1 cellular context compared by ENCODE assay signal in genomic region chr19:17496337-17496997, GRCh38.
TF ChIP-seq lines count a peak whose summit lies in the region.

No MANE protein-coding gene starts in this region.

TF ChIP-seq in HepG2, 621 proteins besides CTCF, POLR2A, EP300 and RAD21 (continued from another document):
- TF ChIP-seq EEA1 (CRISPR knock-in tag; IDR thresholded peaks at IDR 0.05; ENCODE audit: borderline replicate concordance) (no peak), SOX13 (IDR thresholded peaks at IDR 0.05) (no peak), SOX13 (CRISPR knock-in tag; conservative IDR thresholded peaks at IDR 0.05 in 1 of 2, IDR thresholded peaks at IDR 0.05 in 1 of 2) (0 out of 4 replicates have a peak, but pooled peaks of 1 of the 2 experiments have one; percentile 25), SAFB2 (CRISPR knock-in tag; IDR thresholded peaks at IDR 0.05; ENCODE audit: borderline replicate concordance, low read depth) (0 out of 2 replicates have a peak, but pooled peaks have one; percentile 30), SOX5 (CRISPR knock-in tag; IDR thresholded peaks at IDR 0.05; ENCODE audit: borderline replicate concordance) (peak; percentile 38; the same call in 1 of the 2 replicates), ZNF574 (CRISPR knock-in tag; IDR thresholded peaks at IDR 0.05) (peak; percentile 61; the same call in 1 of the 2 replicates), NONO (IDR thresholded peaks at IDR 0.05) (no peak), NONO (CRISPR knock-in tag; conservative IDR thresholded peaks at IDR 0.05) (0 out of 2 replicates have a peak, but pooled peaks have one; percentile 52), SMC3 (IDR thresholded peaks at IDR 0.05; ENCODE audit: low read length) (peak; percentile 50; the same call in 1 of the 2 replicates), ZNF768 (CRISPR knock-in tag; IDR thresholded peaks at IDR 0.05) (peak; percentile 39; the same call in 1 of the 2 replicates), SRY (CRISPR knock-in tag; IDR thresholded peaks at IDR 0.05) (0 out of 2 replicates have a peak, but pooled peaks have one; percentile 38), THAP11 (CRISPR knock-in tag; IDR thresholded peaks at IDR 0.05) (peak; percentile 62), TAF1 (CRISPR knock-in tag; IDR thresholded peaks at IDR 0.05) (no peak), ZNF20 (CRISPR knock-in tag; IDR thresholded peaks at IDR 0.05) (no peak), BHLHE40 (IDR thresholded peaks at IDR 0.05; ENCODE audit: low read length) (peak; percentile 30; the same call in 1 of the 2 replicates), YY1 (IDR thresholded peaks at IDR 0.05; ENCODE audit: insufficient read depth, insufficient replicate concordance, low read depth, low read length) (peak; percentile 58), SOX6 (IDR thresholded peaks at IDR 0.05) (no peak), SOX6 (CRISPR knock-in tag; IDR thresholded peaks at IDR 0.05) (peak; percentile 46; the same call in 1 of the 2 replicates), STAG1 (CRISPR knock-in tag; IDR thresholded peaks at IDR 0.05) (peak; percentile 63), AGO2 (optimal IDR thresholded peaks at IDR 0.05; ENCODE audit: low read depth, low read length) (peak; percentile 43), ZNF788 (CRISPR knock-in tag; IDR thresholded peaks at IDR 0.05; ENCODE audit: borderline replicate concordance) (peak; percentile 49; the same call in 1 of the 2 replicates), SAP130 (CRISPR knock-in tag; IDR thresholded peaks at IDR 0.05; ENCODE audit: low read depth) (peak; percentile 52; the same call in 1 of the 2 replicates), PAF1 (CRISPR knock-in tag; IDR thresholded peaks at IDR 0.05) (0 out of 2 replicates have a peak, but pooled peaks have one; percentile 53), REL (CRISPR knock-in tag; conservative IDR thresholded peaks at IDR 0.05) (no peak), HOXA3 (CRISPR knock-in tag; IDR thresholded peaks at IDR 0.05) (peak; percentile 72), AGO1 (IDR thresholded peaks at IDR 0.05; ENCODE audit: low read depth, low read length, poor library complexity, severe bottlenecking) (peak; percentile 61), ZBTB7B (CRISPR knock-in tag; IDR thresholded peaks at IDR 0.05) (0 out of 2 replicates have a peak, but pooled peaks have one; percentile 24), ZNF614 (CRISPR knock-in tag; IDR thresholded peaks at IDR 0.05; ENCODE audit: borderline replicate concordance) (0 out of 2 replicates have a peak, but pooled peaks have one; percentile 18), ARID5B (CRISPR knock-in tag; IDR thresholded peaks at IDR 0.05) (0 out of 2 replicates have a peak, but pooled peaks have one; percentile 25), ZNF687 (CRISPR knock-in tag; IDR thresholded peaks at IDR 0.05) (peak; percentile 65), ZNF761 (CRISPR knock-in tag; conservative IDR thresholded peaks at IDR 0.05) (0 out of 2 replicates have a peak, but pooled peaks have one; percentile 24), ATF7 (IDR thresholded peaks at IDR 0.05) (no peak), ATF7 (CRISPR knock-in tag; IDR thresholded peaks at IDR 0.05) (no peak), ZMYM2 (CRISPR knock-in tag; IDR thresholded peaks at IDR 0.05) (0 out of 2 replicates have a peak, but pooled peaks have one; percentile 61), RARA (CRISPR knock-in tag; IDR thresholded peaks at IDR 0.05) (0 out of 2 replicates have a peak, but pooled peaks have one; percentile 8)
- TF ChIP-seq, protein P1, sequence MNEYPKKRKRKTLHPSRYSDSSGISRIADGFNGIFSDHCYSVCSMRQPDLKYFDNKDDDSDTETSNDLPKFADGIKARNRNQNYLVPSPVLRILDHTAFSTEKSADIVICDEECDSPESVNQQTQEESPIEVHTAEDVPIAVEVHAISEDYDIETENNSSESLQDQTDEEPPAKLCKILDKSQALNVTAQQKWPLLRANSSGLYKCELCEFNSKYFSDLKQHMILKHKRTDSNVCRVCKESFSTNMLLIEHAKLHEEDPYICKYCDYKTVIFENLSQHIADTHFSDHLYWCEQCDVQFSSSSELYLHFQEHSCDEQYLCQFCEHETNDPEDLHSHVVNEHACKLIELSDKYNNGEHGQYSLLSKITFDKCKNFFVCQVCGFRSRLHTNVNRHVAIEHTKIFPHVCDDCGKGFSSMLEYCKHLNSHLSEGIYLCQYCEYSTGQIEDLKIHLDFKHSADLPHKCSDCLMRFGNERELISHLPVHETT (CRISPR knock-in tag; conservative IDR thresholded peaks at IDR 0.05): no peak
- TF ChIP-seq, protein P2, sequence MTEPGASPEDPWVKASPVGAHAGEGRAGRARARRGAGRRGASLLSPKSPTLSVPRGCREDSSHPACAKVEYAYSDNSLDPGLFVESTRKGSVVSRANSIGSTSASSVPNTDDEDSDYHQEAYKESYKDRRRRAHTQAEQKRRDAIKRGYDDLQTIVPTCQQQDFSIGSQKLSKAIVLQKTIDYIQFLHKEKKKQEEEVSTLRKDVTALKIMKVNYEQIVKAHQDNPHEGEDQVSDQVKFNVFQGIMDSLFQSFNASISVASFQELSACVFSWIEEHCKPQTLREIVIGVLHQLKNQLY (CRISPR knock-in tag; IDR thresholded peaks at IDR 0.05): 0 out of 2 replicates have a peak, but pooled peaks have one; percentile 23
- TF ChIP-seq, protein P3, sequence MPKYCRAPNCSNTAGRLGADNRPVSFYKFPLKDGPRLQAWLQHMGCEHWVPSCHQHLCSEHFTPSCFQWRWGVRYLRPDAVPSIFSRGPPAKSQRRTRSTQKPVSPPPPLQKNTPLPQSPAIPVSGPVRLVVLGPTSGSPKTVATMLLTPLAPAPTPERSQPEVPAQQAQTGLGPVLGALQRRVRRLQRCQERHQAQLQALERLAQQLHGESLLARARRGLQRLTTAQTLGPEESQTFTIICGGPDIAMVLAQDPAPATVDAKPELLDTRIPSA (CRISPR knock-in tag; IDR thresholded peaks at IDR 0.05; ENCODE audit: borderline replicate concordance): no peak
- TF ChIP-seq, protein P4, sequence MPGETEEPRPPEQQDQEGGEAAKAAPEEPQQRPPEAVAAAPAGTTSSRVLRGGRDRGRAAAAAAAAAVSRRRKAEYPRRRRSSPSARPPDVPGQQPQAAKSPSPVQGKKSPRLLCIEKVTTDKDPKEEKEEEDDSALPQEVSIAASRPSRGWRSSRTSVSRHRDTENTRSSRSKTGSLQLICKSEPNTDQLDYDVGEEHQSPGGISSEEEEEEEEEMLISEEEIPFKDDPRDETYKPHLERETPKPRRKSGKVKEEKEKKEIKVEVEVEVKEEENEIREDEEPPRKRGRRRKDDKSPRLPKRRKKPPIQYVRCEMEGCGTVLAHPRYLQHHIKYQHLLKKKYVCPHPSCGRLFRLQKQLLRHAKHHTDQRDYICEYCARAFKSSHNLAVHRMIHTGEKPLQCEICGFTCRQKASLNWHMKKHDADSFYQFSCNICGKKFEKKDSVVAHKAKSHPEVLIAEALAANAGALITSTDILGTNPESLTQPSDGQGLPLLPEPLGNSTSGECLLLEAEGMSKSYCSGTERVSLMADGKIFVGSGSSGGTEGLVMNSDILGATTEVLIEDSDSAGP (CRISPR knock-in tag; IDR thresholded peaks at IDR 0.05; ENCODE audit: borderline replicate concordance): peak; percentile 79; the same call in 1 of the 2 replicates
